ENCODE assay signal across 18 cellular contexts in genomic region chr9:70010015-70010414, GRCh38. TPM values are rescaled to one million over a fixed set of nuclear protein-coding genes. Genes with fewer than 3 reads are reported as not detected.
DNase-seq lines count a peak whose midpoint lies in the region; ATAC-seq, FAIRE-seq and TF ChIP-seq lines count a peak whose summit lies in the region.
"Had no signal": no experiment of that assay in that cellular context is flagged by ENCODE, and none has a peak within 500 bp of the region (broad histone marks: within the 10 kb centered on the region; RNA-seq: fewer than 3 reads in every experiment).

No MANE protein-coding gene starts in this region.

- no peaks in the 10 kb centered on the region for H3K4me1 Mint-ChIP-seq in T-helper 2 cell treated with Interferon-gamma antibody and Interleukin-4, amounts not matched to agents 5 μg/mL and 100 μg/mL, for 36 hours (ENCODE audit: low read depth)

- no peak for TF ChIP-seq RAD21 in HepG2 (CRISPR knock-in tag; IDR thresholded peaks at IDR 0.05)

- H3K27ac ChIP-seq in HepG2 (ENCODE audit: extremely low read length, insufficient read depth, low read length) = no peak overlapping the region
- H3K27ac ChIP-seq in right lobe of liver = no peak overlapping the region
- H3K27ac ChIP-seq: C4-2B, GM23248 had no signal

- no peak for DNase-seq in HepG2 (ENCODE audit: low spot score)
- no peak for DNase-seq in right lobe of liver
- peak; percentile 29 for DNase-seq in fibroblast of gingiva (ENCODE audit: low read depth)
- DNase-seq in left ventricle myocardium superior = no peak
- DNase-seq in activated CD8-positive, alpha-beta memory T cell treated with anti-CD3 and anti-CD28 coated beads, Interleukin-2, amount 50 U/mL, for 48 hours = no peak
- DNase-seq in T-helper 2 cell treated with Interferon-gamma antibody and Interleukin-4, amounts not matched to agents 5 μg/mL and 100 μg/mL, for 36 hours (ENCODE audit: low spot score) = no peak
- DNase-seq: ACHN; AML-193; Caco-2; CD4-positive, alpha-beta T cell; GM23248 had no signal

- FAIRE-seq in HepG2 (lab: Jason Lieb, UNC) = no peak
- FAIRE-seq: A204.1, G401.6, GM12891, GM19239 had no signal

- no peaks in the 10 kb centered on the region for H3K36me3 Mint-ChIP-seq in T-helper 2 cell treated with Interferon-gamma antibody and Interleukin-4, amounts not matched to agents 5 μg/mL and 100 μg/mL, for 36 hours (ENCODE audit: low read depth)

- no peaks in the 10 kb centered on the region for H3K36me3 ChIP-seq in HepG2 (replicated peaks in 1 of 2; ENCODE audit: control insufficient read depth in 1 of 2, insufficient read depth in 2 of 2, low read length in 2 of 2)
- no peaks in the 10 kb centered on the region for H3K36me3 ChIP-seq in right lobe of liver
- H3K36me3 ChIP-seq: HAP-1 had no signal

- no peaks in the 10 kb centered on the region for H3K9me3 Mint-ChIP-seq in T-helper 2 cell treated with Interferon-gamma antibody and Interleukin-4, amounts not matched to agents 5 μg/mL and 100 μg/mL, for 36 hours
- H3K9me3 Mint-ChIP-seq: CD4-positive, alpha-beta T cell had no signal

- no peak overlapping the region for H3K4me2 ChIP-seq in HepG2 (ENCODE audit: low read depth, low read length)

- intact Hi-C loops in HepG2 (cut with micrococcal nuclease; ENCODE audit: unreplicated experiment) = no loop called here
- intact Hi-C loops in right lobe of liver (cut with DNase I) = no loop called here
- intact Hi-C loops in left ventricle myocardium superior (cut with micrococcal nuclease) = no loop called here

- no peaks in the 10 kb centered on the region for H3K79me2 ChIP-seq in HepG2 (ENCODE audit: insufficient read depth, low read length)

- POLR2A ChIA-PET in HepG2 (lab: Yijun Ruan, JAX) = no interaction called here

- in situ Hi-C loops in HepG2 (cut with HindIII; ENCODE audit: extremely low pct_ligation_motif_present, low pct_unique_long_range_greater_than_20kb) = no loop called here

- TF ChIP-seq EP300 in HepG2 (IDR thresholded peaks at IDR 0.05; ENCODE audit: low read depth in 2 of 2, low read length in 2 of 2) = no peak
- no peak for TF ChIP-seq EP300 in HepG2 (CRISPR knock-in tag; IDR thresholded peaks at IDR 0.05; ENCODE audit: borderline replicate concordance)

- H4K20me1 ChIP-seq in HepG2 (ENCODE audit: insufficient read depth, low read length) = no peaks in the 10 kb centered on the region

- BruUV-seq in HepG2 (replicated peaks; lab: Mats Ljungman, UMichigan) = no TSS peak

- CTCF ChIA-PET in HepG2 (lab: Yijun Ruan, JAX; ENCODE audit: low intra/inter-chr PET ratio, low total read pairs) = no interaction called here

- 1% methylated on average over 3 of the region's 3 CpGs for WGBS in HepG2 (ENCODE audit: low lambda C conversion rate)
- 26% methylated on average over 3 of the region's 3 CpGs for WGBS in right lobe of liver (ENCODE audit: insufficient coverage, low coverage, low lambda C conversion rate, missing lambda C conversion rate)

- H3K27me3 Mint-ChIP-seq in T-helper 2 cell treated with Interferon-gamma antibody and Interleukin-4, amounts not matched to agents 5 μg/mL and 100 μg/mL, for 36 hours (ENCODE audit: low read depth) = no peaks in the 10 kb centered on the region
- H3K27me3 Mint-ChIP-seq: CD4-positive, alpha-beta T cell had no signal

- H3K4me3 ChIP-seq in HepG2 (replicated peaks in 1 of 3; ENCODE audit: insufficient read depth in 1 of 3, low read depth in 2 of 3, low read length in 3 of 3) (no peak overlapping the region), right lobe of liver (no peak overlapping the region)
- H3K4me3 ChIP-seq: GM23248, HAP-1 had no signal

- no peak for TF ChIP-seq POLR2A in HepG2 (IDR thresholded peaks at IDR 0.05; ENCODE audit: insufficient read depth in 1 of 2, low read depth in 2 of 2, low read length in 2 of 2)
- TF ChIP-seq POLR2A in right lobe of liver (IDR thresholded peaks at IDR 0.05) = no peak

- no peak overlapping the region for H3K27ac Mint-ChIP-seq in T-helper 2 cell treated with Interferon-gamma antibody and Interleukin-4, amounts not matched to agents 5 μg/mL and 100 μg/mL, for 36 hours
- H3K27ac Mint-ChIP-seq: CD4-positive, alpha-beta T cell had no signal

- H3K9me3 ChIP-seq in HepG2 (ENCODE audit: low read length) (no peaks in the 10 kb centered on the region), right lobe of liver (no peaks in the 10 kb centered on the region)
- H3K9me3 ChIP-seq: Caco-2, HAP-1 had no signal

- peaks cover 7% of the 10 kb centered on the region for H3K4me1 ChIP-seq in HepG2 (ENCODE audit: insufficient read depth, low read length)
- no peaks in the 10 kb centered on the region for H3K4me1 ChIP-seq in right lobe of liver
- H3K4me1 ChIP-seq: Caco-2, HAP-1 had no signal

- H3K9ac ChIP-seq in HepG2 (ENCODE audit: insufficient read depth, low read depth, low read length) = no peak overlapping the region
- H3K9ac ChIP-seq: GM23248 had no signal

- H3K4me3 Mint-ChIP-seq in T-helper 2 cell treated with Interferon-gamma antibody and Interleukin-4, amounts not matched to agents 5 μg/mL and 100 μg/mL, for 36 hours = no peak overlapping the region
- H3K4me3 Mint-ChIP-seq: CD4-positive, alpha-beta T cell had no signal

- ATAC-seq in HepG2 (no peak), right lobe of liver (no peak), left ventricle myocardium superior (peak; percentile 57)

- H3K27me3 ChIP-seq in HepG2 (ENCODE audit: control insufficient read depth in 1 of 2, insufficient read depth in 2 of 2, low read length in 2 of 2) (peaks cover 0 to 1% of the 10 kb centered on the region in 2 experiments; a peak in 1 of 5 replicates), right lobe of liver (no peaks in the 10 kb centered on the region)

- no peak overlapping the region for H2AFZ ChIP-seq in HepG2 (ENCODE audit: low read length)
- H2AFZ ChIP-seq: GM23248 had no signal

- TF ChIP-seq CTCF in HepG2 (CRISPR knock-in tag; IDR thresholded peaks at IDR 0.05) (no peak), right lobe of liver (IDR thresholded peaks at IDR 0.05) (no peak)

TF ChIP-seq in HepG2, 621 proteins besides CTCF, POLR2A, EP300 and RAD21:
- TF ChIP-seq HNF4A (CRISPR knock-in tag; IDR thresholded peaks at IDR 0.05) (peak; percentile 17; the same call in 1 of the 2 replicates), ZNF709 (CRISPR knock-in tag; IDR thresholded peaks at IDR 0.05) (no peak), GABPA (IDR thresholded peaks at IDR 0.05; ENCODE audit: low read depth, low read length) (no peak), GABPA (CRISPR knock-in tag; IDR thresholded peaks at IDR 0.05; ENCODE audit: low read depth) (no peak), ZNF615 (CRISPR knock-in tag; IDR thresholded peaks at IDR 0.05; ENCODE audit: borderline replicate concordance) (no peak)

RNA-seq across cellular contexts. Expression of gene MAMDC2, which starts 33.6 kb away (rescaled TPM):
- total RNA-seq in HepG2 (2016; rRNA removed; fragmentation: Illumina TruSeq; extraction: Trizol) (not detected in 2 replicates), right lobe of liver (1 to 10 TPM in 2 of 6 experiments, under 1 TPM in 3, not detected in 1; 0.22 to 1.6 (median 0.37) TPM), left ventricle myocardium superior (8.9 TPM)
- total RNA-seq in HepG2 (2016; cell fraction: cytosol; rRNA removed; fragmentation: Illumina TruSeq; extraction: Trizol; ENCODE audit: low read depth) = not detected in 2 replicates
- total RNA-seq in HepG2 (2016; cell fraction: insoluble cytoplasmic fraction; rRNA removed; fragmentation: Illumina TruSeq; extraction: Trizol) = not detected in 2 replicates
- total RNA-seq in HepG2 (2016; cell fraction: membrane; rRNA removed; fragmentation: Illumina TruSeq; extraction: Trizol) = not detected in 2 replicates
- not detected in 2 replicates for total RNA-seq in HepG2 (2016; cell fraction: nucleus; rRNA removed; fragmentation: Illumina TruSeq; extraction: Trizol)
- 0.03 TPM in 1 of 2 replicates, not detected in the other for polyA plus RNA-seq in HepG2 (2011; rRNA removed)
- 0.01 TPM in 1 of 2 replicates, not detected in the other for polyA plus RNA-seq in HepG2 (2011; cell fraction: cytosol; rRNA removed)
- polyA plus RNA-seq in HepG2 (2011; cell fraction: nucleus; rRNA removed) = not detected in 2 replicates
- not detected in 2 replicates for polyA plus RNA-seq in HepG2 (2012)
- not detected in 2 replicates for polyA plus RNA-seq in HepG2 (2016; cell fraction: cytosol; fragmentation: Illumina TruSeq; extraction: Trizol; ENCODE audit: low read depth)
- polyA plus RNA-seq in HepG2 (2016; cell fraction: insoluble cytoplasmic fraction; fragmentation: Illumina TruSeq; extraction: Trizol; ENCODE audit: low read depth) = not detected in 2 replicates
- polyA plus RNA-seq in HepG2 (2016; cell fraction: membrane; fragmentation: Illumina TruSeq; extraction: Trizol; ENCODE audit: low read depth) = not detected in 2 replicates
- not detected in 2 replicates for polyA plus RNA-seq in HepG2 (2016; cell fraction: nucleus; fragmentation: Illumina TruSeq; extraction: Trizol; ENCODE audit: insufficient read depth, low read depth)
- polyA minus RNA-seq in HepG2 (2011; rRNA and poly(A)+ RNA removed; ENCODE audit: low replicate concordance) = 0.19 TPM in 1 of 2 replicates, not detected in the other
- polyA minus RNA-seq in HepG2 (2011; cell fraction: cytosol; rRNA and poly(A)+ RNA removed) = not detected in 2 replicates
- polyA minus RNA-seq in HepG2 (2011; cell fraction: nucleus; rRNA and poly(A)+ RNA removed) = not detected in 2 replicates
- total RNA-seq: Caco-2, GM23248, H4 had no signal
